ENCODE assay signal across 9 cellular contexts in the genomic region with DNA sequence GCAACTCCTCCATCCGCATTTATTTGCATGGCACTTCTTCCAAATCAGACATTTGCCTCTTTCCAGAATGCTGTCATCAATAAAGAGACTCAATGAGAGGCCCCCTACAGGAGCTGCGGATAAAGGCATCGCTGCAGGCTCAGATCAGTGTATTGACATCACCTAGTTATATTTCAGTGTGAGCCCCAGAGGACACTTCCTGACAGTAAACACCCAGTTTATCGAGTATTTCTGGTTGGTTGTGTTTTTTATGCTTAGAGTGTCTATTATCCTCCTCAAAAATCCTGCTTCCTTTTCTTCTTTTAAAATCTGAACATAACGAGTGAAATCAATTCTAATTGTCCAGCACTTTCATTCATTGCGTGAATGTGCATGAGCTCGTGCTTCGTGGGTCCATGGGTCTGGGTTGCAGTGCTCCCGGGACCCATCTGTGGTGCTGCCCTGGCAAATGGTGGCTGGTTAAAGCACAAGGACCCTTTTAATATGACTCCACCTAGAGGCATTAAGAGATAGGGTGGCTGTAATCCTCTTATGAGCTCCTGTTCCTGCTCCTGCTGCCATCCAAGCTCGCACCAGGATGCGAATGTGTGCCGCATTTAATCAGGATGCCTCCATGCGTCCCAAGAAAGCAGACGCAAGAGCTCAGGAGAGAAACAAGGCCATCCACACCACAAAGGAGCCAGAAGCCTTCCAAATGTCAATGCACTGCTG. TPM values are rescaled to one million over a fixed set of nuclear protein-coding genes. Genes with fewer than 3 reads are reported as not detected.
DNase-seq lines count a peak whose midpoint lies in the region; ATAC-seq lines count a peak whose summit lies in the region.
"Had no signal": no experiment of that assay in that cellular context is flagged by ENCODE, and none has a peak within 500 bp of the region (broad histone marks: within the 10 kb centered on the region; RNA-seq: fewer than 3 reads in every experiment).

No MANE protein-coding gene starts in this region.

- peaks cover 1% of the 10 kb centered on the region for H3K27me3 Mint-ChIP-seq in IgD-negative memory B cell
- peaks cover 15% of the 10 kb centered on the region for H3K27me3 Mint-ChIP-seq in dendritic cell treated with granulocyte-macrophage colony-stimulating factor and Interleukin-4, amounts not matched to agents 40 ng/mL and 50 ng/mL, for 4 days
- peaks cover 8% of the 10 kb centered on the region for H3K27me3 Mint-ChIP-seq in activated T-cell treated with anti-CD3 and anti-CD28 coated beads, Interleukin-2, amount 50 U/mL, for 24 hours

- peak overlapping the region in 2 of 3 donors; percentile 78 to 96 for H3K27ac Mint-ChIP-seq in IgD-negative memory B cell
- peak overlapping the region; percentile 84 for H3K27ac Mint-ChIP-seq in dendritic cell treated with granulocyte-macrophage colony-stimulating factor and Interleukin-4, amounts not matched to agents 40 ng/mL and 50 ng/mL, for 4 days
- no peak overlapping the region for H3K27ac Mint-ChIP-seq in activated T-cell treated with anti-CD3 and anti-CD28 coated beads, Interleukin-2, amount 50 U/mL, for 24 hours

- peaks cover 13% of the 10 kb centered on the region for H3K36me3 ChIP-seq in rectal smooth muscle tissue (ENCODE audit: control insufficient read depth, insufficient read depth, low read length)

- intact Hi-C loops in dendritic cell treated with granulocyte-macrophage colony-stimulating factor and Interleukin-4, amounts not matched to agents 40 ng/mL and 50 ng/mL, for 4 days (cut with micrococcal nuclease) = no loop called here

- H3K4me3 ChIP-seq in rectal smooth muscle tissue (ENCODE audit: low read length) = no peak overlapping the region

- peak overlapping the region; percentile 72 for H3K27ac ChIP-seq in rectal smooth muscle tissue (ENCODE audit: low read depth, low read length)

- peaks cover 6 to 19% (median 18%) of the 10 kb centered on the region in 3 donors for H3K4me1 Mint-ChIP-seq in IgD-negative memory B cell
- H3K4me1 Mint-ChIP-seq in dendritic cell treated with granulocyte-macrophage colony-stimulating factor and Interleukin-4, amounts not matched to agents 40 ng/mL and 50 ng/mL, for 4 days (ENCODE audit: low read depth) = peaks cover 66% of the 10 kb centered on the region
- H3K4me1 Mint-ChIP-seq in activated T-cell treated with anti-CD3 and anti-CD28 coated beads, Interleukin-2, amount 50 U/mL, for 24 hours (ENCODE audit: low read depth) = peaks cover 9% of the 10 kb centered on the region

- H3K9me3 Mint-ChIP-seq in IgD-negative memory B cell = no peaks in the 10 kb centered on the region
- H3K9me3 Mint-ChIP-seq in dendritic cell treated with granulocyte-macrophage colony-stimulating factor and Interleukin-4, amounts not matched to agents 40 ng/mL and 50 ng/mL, for 4 days = no peaks in the 10 kb centered on the region
- no peaks in the 10 kb centered on the region for H3K9me3 Mint-ChIP-seq in activated T-cell treated with anti-CD3 and anti-CD28 coated beads, Interleukin-2, amount 50 U/mL, for 24 hours

- H3K4me1 ChIP-seq in rectal smooth muscle tissue (ENCODE audit: control insufficient read depth, insufficient read depth, low read length) = peaks cover 65% of the 10 kb centered on the region

- peak overlapping the region in 1 of 4 donors; percentile 39 for H3K4me3 Mint-ChIP-seq in IgD-negative memory B cell
- no peak overlapping the region for H3K4me3 Mint-ChIP-seq in dendritic cell treated with granulocyte-macrophage colony-stimulating factor and Interleukin-4, amounts not matched to agents 40 ng/mL and 50 ng/mL, for 4 days
- H3K4me3 Mint-ChIP-seq in activated T-cell treated with anti-CD3 and anti-CD28 coated beads, Interleukin-2, amount 50 U/mL, for 24 hours = no peak overlapping the region

- no peak for ATAC-seq in left lobe of liver

- H3K9ac ChIP-seq in rectal smooth muscle tissue (ENCODE audit: low read length) = no peak overlapping the region

- DNase-seq in DMS53 (lab: John Stamatoyannopoulos, UW) = peak; percentile 56
- DNase-seq in DMS53 treated with DMSO at 0.1 percent for 48 hours (lab: John Stamatoyannopoulos, UW; ENCODE audit: unreplicated experiment) = no peak
- DNase-seq in activated T-cell treated with anti-CD3 and anti-CD28 coated beads, Interleukin-2, amount 50 U/mL, for 24 hours = no peak
- DNase-seq in left lobe of liver (ENCODE audit: low spot score) = no peak
- no peak for DNase-seq in HT-29 (ENCODE audit: low spot score)
- DNase-seq: NCI-H226 had no signal

- H3K36me3 Mint-ChIP-seq in IgD-negative memory B cell = no peaks in the 10 kb centered on the region
- peaks cover 94% of the 10 kb centered on the region for H3K36me3 Mint-ChIP-seq in dendritic cell treated with granulocyte-macrophage colony-stimulating factor and Interleukin-4, amounts not matched to agents 40 ng/mL and 50 ng/mL, for 4 days (ENCODE audit: low read depth)
- H3K36me3 Mint-ChIP-seq in activated T-cell treated with anti-CD3 and anti-CD28 coated beads, Interleukin-2, amount 50 U/mL, for 24 hours (ENCODE audit: low read depth) = no peaks in the 10 kb centered on the region

- H3K27me3 ChIP-seq in rectal smooth muscle tissue (ENCODE audit: control insufficient read depth, insufficient read depth, low read length) = no peaks in the 10 kb centered on the region

RNA-seq across cellular contexts. Expression of a gene that starts 38.9 kb away (rescaled TPM):
- polyA plus RNA-seq in IgD-negative memory B cell = 0.55 TPM
- total RNA-seq in left lobe of liver = 7.7 TPM
- 1.1 and 1.2 TPM in 2 replicates for total RNA-seq in HT-29 (2014; rRNA removed; shearing (Covaris generic))
